ENCODE assay signal across 9 cellular contexts in genomic region chr10:3071405-3072198, GRCh38. TPM values are rescaled to one million over a fixed set of nuclear protein-coding genes. Genes with fewer than 3 reads are reported as not detected.
DNase-seq lines count a peak whose midpoint lies in the region; ATAC-seq and TF ChIP-seq lines count a peak whose summit lies in the region.
"Had no signal": no experiment of that assay in that cellular context is flagged by ENCODE, and none has a peak within 500 bp of the region (broad histone marks: within the 10 kb centered on the region; RNA-seq: fewer than 3 reads in every experiment).

No MANE protein-coding gene starts in this region.

- no peak overlapping the region for H3K4me3 ChIP-seq in right atrium auricular region

- no peaks in the 10 kb centered on the region for H3K36me3 ChIP-seq in right atrium auricular region

- peaks cover 0 to 41% of the 10 kb centered on the region in 2 donors for H3K4me1 ChIP-seq in right atrium auricular region

- H3K27ac ChIP-seq in substantia nigra (ENCODE audit: low read depth, low read length, poor library complexity, severe bottlenecking) (no peak overlapping the region), right atrium auricular region (no peak overlapping the region)

- no peak for TF ChIP-seq CTCF in right atrium auricular region (IDR thresholded peaks at IDR 0.05)

- no peaks in the 10 kb centered on the region for H3K27me3 ChIP-seq in right atrium auricular region

- ATAC-seq in GM21576 (IDR thresholded peaks at IDR 0.05; ENCODE audit: unreplicated experiment) (no peak), GM19351 (IDR thresholded peaks at IDR 0.05; ENCODE audit: unreplicated experiment) (no peak)

- DNase-seq in A172 (ENCODE audit: low spot score) (peak; percentile 94), HK-2 (ENCODE audit: unreplicated experiment) (peak; percentile 45), activated T-cell treated with anti-CD3 and anti-CD28 coated beads for 4 hours (peak; percentile 41), glomerular visceral epithelial cell (ENCODE audit: extremely low spot score) (peak; percentile 89), substantia nigra (lab: John Stamatoyannopoulos, UW) (no peak), right atrium auricular region (ENCODE audit: low spot score) (no peak)
- DNase-seq: DMS79 had no signal

- H3K9me3 ChIP-seq in right atrium auricular region = no peaks in the 10 kb centered on the region

RNA-seq across cellular contexts. Expression of gene PFKP, which starts 4.3 kb away (rescaled TPM):
- 233 and 244 TPM in 2 replicates for total RNA-seq in A172 (2014; rRNA removed; shearing (Covaris generic))
- 100 to 1,000 TPM in 1 of 2 donors, 10 to 100 TPM in 1; 55.2 to 119 TPM for total RNA-seq in right atrium auricular region

Comparison
In these comparisons a context has a peak if more than half of its experiments do, and no peak if none do; other contexts are left out.
1. DNase-seq: peak in A172 (single experiment), HK-2 (single experiment), activated T-cell treated with anti-CD3 and anti-CD28 coated beads for 4 hours (single experiment) and glomerular visceral epithelial cell (single experiment); none in substantia nigra (0 of 49) and right atrium auricular region (single experiment).